ENCODE assay signal across 14 cellular contexts in genomic region chr1:56469640-56470371, GRCh38.
DNase-seq lines count a peak whose midpoint lies in the region; ATAC-seq and TF ChIP-seq lines count a peak whose summit lies in the region.
"Had no signal": no experiment of that assay in that cellular context is flagged by ENCODE, and none has a peak within 500 bp of the region (broad histone marks: within the 10 kb centered on the region; RNA-seq: fewer than 3 reads in every experiment).

No MANE protein-coding gene starts in this region.

- H3K4me1 ChIP-seq in OCI-LY3 (ENCODE audit: low read length) = peaks cover 48% of the 10 kb centered on the region

- no peaks in the 10 kb centered on the region for H3K9me3 Mint-ChIP-seq in nephron
- no peaks in the 10 kb centered on the region for H3K9me3 Mint-ChIP-seq in activated CD4-positive, alpha-beta T cell treated with anti-CD3 and anti-CD28 coated beads for 36 hours (ENCODE audit: low read depth)
- H3K9me3 Mint-ChIP-seq: activated naive CD4-positive, alpha-beta T cell treated with anti-CD3 and anti-CD28 coated beads for 36 hours had no signal

- no peaks in the 10 kb centered on the region for H3K36me3 Mint-ChIP-seq in nephron (ENCODE audit: low read depth)
- no peaks in the 10 kb centered on the region for H3K36me3 Mint-ChIP-seq in activated CD4-positive, alpha-beta T cell treated with anti-CD3 and anti-CD28 coated beads for 36 hours (ENCODE audit: low read depth)

- TF ChIP-seq CTCF in OCI-LY3 (IDR thresholded peaks at IDR 0.05; ENCODE audit: low read depth, low read length) (no peak), fibroblast of mammary gland (conservative IDR thresholded peaks at IDR 0.05; ENCODE audit: control insufficient read depth, insufficient read depth, low read depth, low read length) (no peak), nephron (IDR thresholded peaks at IDR 0.05; ENCODE audit: unreplicated experiment in 3 of 3) (no peak)

- DNase-seq in ELR (ENCODE audit: low read depth) (peak; percentile 43), fibroblast of mammary gland (ENCODE audit: low read depth) (peak; percentile 87), HT-29 (ENCODE audit: low spot score) (no peak)
- DNase-seq in activated CD4-positive, alpha-beta T cell treated with anti-CD3 and anti-CD28 coated beads for 36 hours = no peak
- DNase-seq in stimulated activated CD4-positive, alpha-beta T cell treated with anti-CD3 and anti-CD28 coated beads, Interleukin-2, amount 100 ng/mL, for 24 hours = no peak
- DNase-seq: activated CD4-positive, alpha-beta T cell treated with anti-CD3 and anti-CD28 coated beads, Interleukin-2, amount 50 U/mL, for 4 hours; activated naive CD4-positive, alpha-beta T cell treated with anti-CD3 and anti-CD28 coated beads for 36 hours; C1 segment of cervical spinal cord; MM.1S; NCI-H526 treated with DMSO at 0.1 percent for 48 hours; T-helper 1 cell had no signal

- H3K4me1 Mint-ChIP-seq in nephron = peaks cover 38% of the 10 kb centered on the region
- no peaks in the 10 kb centered on the region for H3K4me1 Mint-ChIP-seq in activated CD4-positive, alpha-beta T cell treated with anti-CD3 and anti-CD28 coated beads for 36 hours

- peaks cover 10% of the 10 kb centered on the region for H4K20me1 ChIP-seq in OCI-LY3 (ENCODE audit: insufficient read depth, low read length)

- H3K27ac Mint-ChIP-seq in nephron = peak overlapping the region; percentile 18 to 75 (median 33)
- H3K27ac Mint-ChIP-seq in activated CD4-positive, alpha-beta T cell treated with anti-CD3 and anti-CD28 coated beads for 36 hours = no peak overlapping the region
- H3K27ac Mint-ChIP-seq: activated naive CD4-positive, alpha-beta T cell treated with anti-CD3 and anti-CD28 coated beads for 36 hours had no signal

- intact Hi-C loops in activated CD4-positive, alpha-beta T cell treated with anti-CD3 and anti-CD28 coated beads for 36 hours (cut with DNase I, micrococcal nuclease) = no loop called here

- H3K27me3 ChIP-seq in OCI-LY3 (ENCODE audit: low read depth, low read length) = peaks cover 28% of the 10 kb centered on the region

- no peak overlapping the region for H3K9ac ChIP-seq in OCI-LY3 (ENCODE audit: low read length)

- no peaks in the 10 kb centered on the region for H3K27me3 Mint-ChIP-seq in nephron (ENCODE audit: low read depth)
- H3K27me3 Mint-ChIP-seq in activated CD4-positive, alpha-beta T cell treated with anti-CD3 and anti-CD28 coated beads for 36 hours = peaks cover 7% of the 10 kb centered on the region

- ATAC-seq in GM21825 (IDR thresholded peaks at IDR 0.05; ENCODE audit: unreplicated experiment) = no peak
- ATAC-seq in activated CD4-positive, alpha-beta T cell treated with anti-CD3 and anti-CD28 coated beads for 36 hours = no peak

- no peak overlapping the region for H3K27ac ChIP-seq in OCI-LY3 (ENCODE audit: low read length)

- no peaks in the 10 kb centered on the region for H3K9me3 ChIP-seq in OCI-LY3 (ENCODE audit: insufficient read depth, low read length)

- CTCF ChIA-PET in activated CD4-positive, alpha-beta T cell treated with anti-CD3 and anti-CD28 coated beads for 36 hours (lab: Charles Lee) = no interaction called here

- H3K4me2 ChIP-seq in OCI-LY3 (ENCODE audit: low read length) = peak overlapping the region; percentile 34

- no peaks in the 10 kb centered on the region for H3K36me3 ChIP-seq in OCI-LY3 (replicated peaks; ENCODE audit: low read depth, low read length)

- no peaks in the 10 kb centered on the region for H3K79me2 ChIP-seq in OCI-LY3 (ENCODE audit: low read length)

- peak overlapping the region; percentile 0; the same call in 1 of the 2 replicates for H3K4me3 ChIP-seq in OCI-LY3 (ENCODE audit: low read length)
- H3K4me3 ChIP-seq in fibroblast of mammary gland (ENCODE audit: control insufficient read depth, low read depth, low read length) = no peak overlapping the region

- POLR2A ChIA-PET in activated CD4-positive, alpha-beta T cell treated with anti-CD3 and anti-CD28 coated beads for 36 hours (lab: Charles Lee) = no interaction called here

- no peak overlapping the region for H3K4me3 Mint-ChIP-seq in nephron
- H3K4me3 Mint-ChIP-seq in activated CD4-positive, alpha-beta T cell treated with anti-CD3 and anti-CD28 coated beads for 36 hours = no peak overlapping the region
- H3K4me3 Mint-ChIP-seq: activated naive CD4-positive, alpha-beta T cell treated with anti-CD3 and anti-CD28 coated beads for 36 hours had no signal

- no peak overlapping the region for H2AFZ ChIP-seq in OCI-LY3 (ENCODE audit: low read depth, low read length)

Comparison
In these comparisons a context has a peak if more than half of its experiments do, and no peak if none do; other contexts are left out.
1. DNase-seq: peak in ELR (single experiment) and fibroblast of mammary gland (single experiment); none in activated CD4-positive, alpha-beta T cell treated with anti-CD3 and anti-CD28 coated beads for 36 hours (single experiment), stimulated activated CD4-positive, alpha-beta T cell treated with anti-CD3 and anti-CD28 coated beads, Interleukin-2, amount 100 ng/mL, for 24 hours (0 of 2) and HT-29 (single experiment).